In genomic region chr6:11251553-11252358, GRCh38 we compare ENCODE assay signal across 10 cellular contexts. TPM values are rescaled to one million over a fixed set of nuclear protein-coding genes. Genes with fewer than 3 reads are reported as not detected.
DNase-seq lines count a peak whose midpoint lies in the region; ATAC-seq and TF ChIP-seq lines count a peak whose summit lies in the region.
"Had no signal": no experiment of that assay in that cellular context is flagged by ENCODE, and none has a peak within 500 bp of the region (broad histone marks: within the 10 kb centered on the region; RNA-seq: fewer than 3 reads in every experiment).

No MANE protein-coding gene starts in this region.

- H3K27me3 Mint-ChIP-seq in neural crest cell (ENCODE audit: low read depth): no peaks in the 10 kb centered on the region
- H3K27me3 Mint-ChIP-seq in CD4-positive, alpha-beta memory T cell: no peaks in the 10 kb centered on the region

- intact Hi-C loops in vagina (cut with DNase I): no loop called here
- intact Hi-C loops in CD4-positive, alpha-beta memory T cell (cut with micrococcal nuclease): no loop called here

- TF ChIP-seq CTCF in neural crest cell (conservative IDR thresholded peaks at IDR 0.05) (no peak), vagina (IDR thresholded peaks at IDR 0.05) (no peak)

- peaks cover 34% of the 10 kb centered on the region for H3K4me1 Mint-ChIP-seq in neural crest cell
- peaks cover 12 to 21% (median 17%) of the 10 kb centered on the region in 4 donors for H3K4me1 Mint-ChIP-seq in CD4-positive, alpha-beta memory T cell

- no peaks in the 10 kb centered on the region for H3K36me3 ChIP-seq in vagina
- H3K36me3 ChIP-seq in CD4-positive, alpha-beta memory T cell (ENCODE audit: insufficient read depth, low read length): no peaks in the 10 kb centered on the region

- H3K4me1 ChIP-seq in vagina: peaks cover 20% of the 10 kb centered on the region
- peaks cover 11% of the 10 kb centered on the region for H3K4me1 ChIP-seq in CD4-positive, alpha-beta memory T cell (ENCODE audit: insufficient read depth, low read length)

- H3K4me3 Mint-ChIP-seq in neural crest cell: peak overlapping the region; percentile 44
- no peak overlapping the region for H3K4me3 Mint-ChIP-seq in CD4-positive, alpha-beta memory T cell
- H3K4me3 Mint-ChIP-seq: activated naive CD4-positive, alpha-beta T cell treated with anti-CD3 and anti-CD28 coated beads for 36 hours had no signal

- CTCF ChIA-PET in CD4-positive, alpha-beta memory T cell (lab: Charles Lee; ENCODE audit: partially characterized antibody): interaction anchor here (0.8 to 0.9 kb wide), 3 partner anchors 10 to 80 kb away, joined by 3 read pairs; no protein-coding TSS in a partner anchor

- no peaks in the 10 kb centered on the region for H3K36me3 Mint-ChIP-seq in neural crest cell (ENCODE audit: low read depth)
- peaks cover 37 to 65% of the 10 kb centered on the region in 2 donors for H3K36me3 Mint-ChIP-seq in CD4-positive, alpha-beta memory T cell

- DNase-seq in NCI-H748 (lab: John Stamatoyannopoulos, UW; ENCODE audit: unreplicated experiment) (peak; percentile 42), NCI-H748 treated with DMSO at 0.1 percent for 48 hours (lab: John Stamatoyannopoulos, UW) (no peak), fibroblast of peridontal ligament (ENCODE audit: extremely low read depth) (peak; percentile 64), neural crest cell (ENCODE audit: low read depth, low spot score) (no peak), vagina (ENCODE audit: extremely low spot score in 2 of 2) (no peak)
- DNase-seq in CD4-positive, alpha-beta memory T cell: no peak
- DNase-seq in stimulated activated naive CD8-positive, alpha-beta T cell treated with anti-CD3 and anti-CD28 coated beads, Interleukin-15, Interleukin-2, amounts not matched to agents 100 U/mL and 50 U/mL, for 24 hours: no peak
- DNase-seq: activated naive CD4-positive, alpha-beta T cell treated with anti-CD3 and anti-CD28 coated beads for 36 hours had no signal

- peak overlapping the region; percentile 2 for H3K27ac Mint-ChIP-seq in neural crest cell (ENCODE audit: unreplicated experiment)
- no peak overlapping the region for H3K27ac Mint-ChIP-seq in CD4-positive, alpha-beta memory T cell
- H3K27ac Mint-ChIP-seq: activated naive CD4-positive, alpha-beta T cell treated with anti-CD3 and anti-CD28 coated beads for 36 hours had no signal

- no peak for ATAC-seq in stimulated activated naive CD8-positive, alpha-beta T cell treated with anti-CD3 and anti-CD28 coated beads, Interleukin-15, Interleukin-2, amounts not matched to agents 100 U/mL and 50 U/mL, for 24 hours
- no peak for ATAC-seq in GM19467 (IDR thresholded peaks at IDR 0.05; ENCODE audit: unreplicated experiment)
- ATAC-seq: HCT116 had no signal

- TF ChIP-seq POLR2A in vagina (IDR thresholded peaks at IDR 0.05): no peak

- H3K27ac ChIP-seq in vagina: peak overlapping the region; percentile 26
- no peak overlapping the region for H3K27ac ChIP-seq in CD4-positive, alpha-beta memory T cell (ENCODE audit: low read depth, low read length)

- no peak overlapping the region for H3K4me3 ChIP-seq in vagina
- no peak overlapping the region for H3K4me3 ChIP-seq in CD4-positive, alpha-beta memory T cell (ENCODE audit: low read length in 2 of 2)

- peaks cover 5% of the 10 kb centered on the region for H3K9me3 Mint-ChIP-seq in neural crest cell
- H3K9me3 Mint-ChIP-seq in CD4-positive, alpha-beta memory T cell: peaks cover 0 to 4% (median 0%) of the 10 kb centered on the region in 8 donors

- POLR2A ChIA-PET in CD4-positive, alpha-beta memory T cell (lab: Charles Lee; ENCODE audit: partially characterized antibody): interaction anchor here (1.9 kb wide), 1 partner anchor 19 kb away, joined by 4 read pairs; the partner anchor contains the start of gene NEDD9

- no peaks in the 10 kb centered on the region for H3K9me3 ChIP-seq in vagina
- no peaks in the 10 kb centered on the region for H3K9me3 ChIP-seq in CD4-positive, alpha-beta memory T cell (ENCODE audit: control insufficient read depth in 1 of 2, low read length in 2 of 2)

- H3K27me3 ChIP-seq in vagina: no peaks in the 10 kb centered on the region
- H3K27me3 ChIP-seq in CD4-positive, alpha-beta memory T cell (ENCODE audit: insufficient read depth, low read length): no peaks in the 10 kb centered on the region

RNA-seq across cellular contexts. Expression of gene NEDD9, which starts 19.3 kb away (rescaled TPM):
- total RNA-seq in neural crest cell: 14.1 and 15.7 TPM in 2 replicates
- 45.4 TPM for total RNA-seq in vagina
- total RNA-seq in CD4-positive, alpha-beta memory T cell: 10 to 100 TPM; 42.7 to 47.4 TPM
- 10 to 100 TPM; 17.2 to 38.5 TPM for polyA plus RNA-seq in CD4-positive, alpha-beta memory T cell

Comparison
In these comparisons a context has a peak if more than half of its experiments do, and no peak if none do; other contexts are left out.
1. DNase-seq: peak in NCI-H748 (single experiment) and fibroblast of peridontal ligament (single experiment); none in NCI-H748 treated with DMSO at 0.1 percent for 48 hours (single experiment), neural crest cell (single experiment), vagina (0 of 2), CD4-positive, alpha-beta memory T cell (0 of 5) and stimulated activated naive CD8-positive, alpha-beta T cell treated with anti-CD3 and anti-CD28 coated beads, Interleukin-15, Interleukin-2, amounts not matched to agents 100 U/mL and 50 U/mL, for 24 hours (single experiment).